ENCODE assay signal across 17 cellular contexts in genomic region chr5:173622639-173623038, GRCh38. TPM values are rescaled to one million over a fixed set of nuclear protein-coding genes. Genes with fewer than 3 reads are reported as not detected.
A peak's percentile ranks its signal among the peaks of the same experiment; 100 is the strongest.
DNase-seq lines count a peak whose midpoint lies in the region; ATAC-seq, FAIRE-seq and TF ChIP-seq lines count a peak whose summit lies in the region.
"Had no signal": no experiment of that assay in that cellular context is flagged by ENCODE, and none has a peak within 500 bp of the region (broad histone marks: within the 10 kb centered on the region; RNA-seq: fewer than 3 reads in every experiment).

No MANE protein-coding gene starts in this region.

- H3K27me3 Mint-ChIP-seq in progenitor cell of endocrine pancreas = peaks cover 5% of the 10 kb centered on the region
- H3K27me3 Mint-ChIP-seq in effector memory CD8-positive, alpha-beta T cell = peaks cover 11 to 14% of the 10 kb centered on the region in 2 donors
- H3K27me3 Mint-ChIP-seq: IgD-negative memory B cell had no signal

- H3K4me1 Mint-ChIP-seq in progenitor cell of endocrine pancreas (ENCODE audit: low read depth) = peaks cover 7% of the 10 kb centered on the region
- H3K4me1 Mint-ChIP-seq in effector memory CD8-positive, alpha-beta T cell (ENCODE audit: low read depth in 2 of 2) = no peaks in the 10 kb centered on the region

- H3K4me1 ChIP-seq in A549 = peaks cover 34% of the 10 kb centered on the region
- peaks cover 4 to 22% of the 10 kb centered on the region in 2 donors for H3K4me1 ChIP-seq in kidney (ENCODE audit: control insufficient read depth in 1 of 2, insufficient read depth in 1 of 2, low read depth in 1 of 2, low read length in 2 of 2)
- peaks cover 0 to 9% (median 4%) of the 10 kb centered on the region in 4 donors for H3K4me1 ChIP-seq in right lobe of liver
- H3K4me1 ChIP-seq: BLaER1 had no signal

- no peak overlapping the region for H3K4me3 ChIP-seq in A549
- H3K4me3 ChIP-seq in kidney (ENCODE audit: low read length in 2 of 2) = no peak overlapping the region
- H3K4me3 ChIP-seq in right lobe of liver = no peak overlapping the region
- H3K4me3 ChIP-seq: BLaER1, GM23248 had no signal

- FAIRE-seq in A549 (lab: Jason Lieb, UNC) = no peak
- no peak for FAIRE-seq in kidney (lab: Jason Lieb, UNC)
- FAIRE-seq: GM19239 had no signal

- DNase-seq in A549 (ENCODE audit: low read depth in 1 of 2, low spot score in 1 of 2) (no peak), kidney (no peak), right lobe of liver (peak in 1 of 3 donors; percentile 66), progenitor cell of endocrine pancreas (ENCODE audit: low spot score, unreplicated experiment) (no peak)
- DNase-seq in effector memory CD8-positive, alpha-beta T cell = no peak
- DNase-seq: AML-193, DMS53, GF-D8, GM23248, H9 had no signal

- H3K4me2 ChIP-seq in A549 = no peak overlapping the region
- H3K4me2 ChIP-seq: BLaER1 had no signal

- H3K27ac ChIP-seq in A549 (peak overlapping the region; percentile 40 to 59; a peak in 4 of 6 replicates), kidney (ENCODE audit: low read depth in 2 of 2, low read length in 2 of 2) (peak overlapping the region; percentile 69 to 82), right lobe of liver (peak overlapping the region in 2 of 3 donors; percentile 67 to 78)
- H3K27ac ChIP-seq: 22Rv1, BLaER1, GM23248 had no signal

- no peak overlapping the region for H3K9ac ChIP-seq in kidney (ENCODE audit: low read length in 2 of 2)
- H3K9ac ChIP-seq: BLaER1, GM23248 had no signal

- H3K36me3 Mint-ChIP-seq in progenitor cell of endocrine pancreas (ENCODE audit: insufficient read depth) = no peaks in the 10 kb centered on the region
- H3K36me3 Mint-ChIP-seq in effector memory CD8-positive, alpha-beta T cell (ENCODE audit: insufficient read depth) = no peaks in the 10 kb centered on the region
- H3K36me3 Mint-ChIP-seq: IgD-negative memory B cell had no signal

- no peaks in the 10 kb centered on the region for H3K27me3 ChIP-seq in right lobe of liver
- H3K27me3 ChIP-seq: BLaER1 had no signal

- ATAC-seq in A549 (no peak), right lobe of liver (peak; percentile 56 to 71 (median 64)), GM21360 (IDR thresholded peaks at IDR 0.05; ENCODE audit: unreplicated experiment) (no peak), HG03342 (IDR thresholded peaks at IDR 0.05; ENCODE audit: unreplicated experiment) (no peak), GM21381 (IDR thresholded peaks at IDR 0.05; ENCODE audit: unreplicated experiment) (no peak)
- ATAC-seq in effector memory CD8-positive, alpha-beta T cell (replicated peaks) = no peak

- no peaks in the 10 kb centered on the region for H3K9me3 ChIP-seq in A549
- H3K9me3 ChIP-seq in kidney (ENCODE audit: control insufficient read depth in 1 of 2, low read length in 2 of 2) = no peaks in the 10 kb centered on the region
- no peaks in the 10 kb centered on the region for H3K9me3 ChIP-seq in right lobe of liver
- H3K9me3 ChIP-seq: BLaER1 had no signal

- TF ChIP-seq POLR2A in A549 (IDR thresholded peaks at IDR 0.05; ENCODE audit: low read length) (no peak), right lobe of liver (IDR thresholded peaks at IDR 0.05) (no peak)

- H3K36me3 ChIP-seq in kidney (ENCODE audit: control insufficient read depth in 1 of 2, insufficient read depth in 2 of 2, low read length in 2 of 2) = no peaks in the 10 kb centered on the region
- no peaks in the 10 kb centered on the region for H3K36me3 ChIP-seq in right lobe of liver
- H3K36me3 ChIP-seq: BLaER1 had no signal

- no peaks in the 10 kb centered on the region for H3K9me3 Mint-ChIP-seq in progenitor cell of endocrine pancreas (ENCODE audit: low read depth)
- H3K9me3 Mint-ChIP-seq in effector memory CD8-positive, alpha-beta T cell = no peaks in the 10 kb centered on the region
- H3K9me3 Mint-ChIP-seq: H9, IgD-negative memory B cell had no signal

- TF ChIP-seq RAD21 in A549 (conservative IDR thresholded peaks at IDR 0.05 in 1 of 2, IDR thresholded peaks at IDR 0.05 in 1 of 2) = no peak

- H3K4me3 Mint-ChIP-seq in progenitor cell of endocrine pancreas (ENCODE audit: low read depth) = no peak overlapping the region
- H3K4me3 Mint-ChIP-seq in effector memory CD8-positive, alpha-beta T cell = no peak overlapping the region
- H3K4me3 Mint-ChIP-seq: H9, IgD-negative memory B cell had no signal

- CTCF ChIA-PET in A549 (lab: Yijun Ruan, JAX) = interaction anchor here (1.7 to 13.6 kb wide), 3 partner anchors 349 to 694 kb away, joined by 5 to 229 read pairs (median 13); no protein-coding TSS in a partner anchor

- peak overlapping the region; percentile 24 for H3K27ac Mint-ChIP-seq in progenitor cell of endocrine pancreas
- no peak overlapping the region for H3K27ac Mint-ChIP-seq in effector memory CD8-positive, alpha-beta T cell
- H3K27ac Mint-ChIP-seq: H9, IgD-negative memory B cell had no signal

- TF ChIP-seq EP300 in A549 (IDR thresholded peaks at IDR 0.05) = no peak

- POLR2A ChIA-PET in A549 (lab: Yijun Ruan, JAX) = no interaction called here

- TF ChIP-seq CTCF in A549 (IDR thresholded peaks at IDR 0.05) = no peak
- no peak for TF ChIP-seq CTCF in kidney (IDR thresholded peaks at IDR 0.05; ENCODE audit: borderline replicate concordance, extremely low read depth, insufficient read depth)
- no peak for TF ChIP-seq CTCF in right lobe of liver (IDR thresholded peaks at IDR 0.05)
- no peak for TF ChIP-seq CTCF in progenitor cell of endocrine pancreas (IDR thresholded peaks at IDR 0.05; ENCODE audit: unreplicated experiment)

- intact Hi-C loops in kidney (cut with DNase I) (loop anchor here (5.0 kb wide), 1 partner anchor 345 kb away; no protein-coding TSS in a partner anchor), right lobe of liver (cut with DNase I) (loop anchor here (5.0 to 10.0 kb wide), 2 partner anchors 202 to 350 kb away; no protein-coding TSS in a partner anchor)

- WGBS in A549 (ENCODE audit: missing lambda C conversion rate) = 91% methylated on average over 7 of the region's 7 CpGs
- WGBS in right lobe of liver (ENCODE audit: insufficient coverage, low coverage, low lambda C conversion rate, missing lambda C conversion rate) = 34% methylated on average over 7 of the region's 7 CpGs

TF ChIP-seq in A549, 52 proteins besides CTCF, POLR2A, EP300 and RAD21:
- no peak for TF ChIP-seq KDM1A (IDR thresholded peaks at IDR 0.05; ENCODE audit: low read depth)
- TF ChIP-seq FOSB (CRISPR knock-in tag; IDR thresholded peaks at IDR 0.05) = no peak
- TF ChIP-seq CBX8 (IDR thresholded peaks at IDR 0.05) = no peak
- no peak for TF ChIP-seq KDM5A (IDR thresholded peaks at IDR 0.05)
- no peak for TF ChIP-seq HES2 (IDR thresholded peaks at IDR 0.05)
- TF ChIP-seq TFCP2L1 (CRISPR knock-in tag; IDR thresholded peaks at IDR 0.05) = no peak
- TF ChIP-seq NR3C1 (IDR thresholded peaks at IDR 0.05) = no peak
TF ChIP-seq in A549: peak in this region for 0.

RNA-seq across cellular contexts. Expression of gene BOD1, which starts 6.2 kb away (rescaled TPM):
- polyA plus RNA-seq in A549 (2011; rRNA removed) (95.1 and 102 TPM in 2 replicates), A549 (2017; fragmentation: RNase III; extraction: RNeasy Plus Mini Kit Qiagen cat#74134 plus additional on column Dnase treatment) (59.1 to 63.8 TPM (median 59.6 TPM) in 3 replicates), kidney (ENCODE audit: insufficient read depth, low read depth, low replicate concordance) (43.6 TPM)
- 50.2 and 50.9 TPM in 2 replicates for polyA plus RNA-seq in A549 (2012; cell fraction: cytosol; rRNA removed)
- polyA plus RNA-seq in A549 (2012; cell fraction: nucleus; rRNA removed) = 34.5 and 40.0 TPM in 2 replicates
- polyA minus RNA-seq in A549 (2011; rRNA and poly(A)+ RNA removed) = 43.2 and 55.0 TPM in 2 replicates
- total RNA-seq in kidney (32.5 TPM), right lobe of liver (10 to 100 TPM; 15.3 to 24.3 (median 19.2) TPM), progenitor cell of endocrine pancreas (100.0 and 101 TPM in 2 replicates)

Comparison
In these comparisons a context has a peak if more than half of its experiments do, and no peak if none do; other contexts are left out.
1. ATAC-seq: peak in right lobe of liver (4 of 4); none in A549 (0 of 2), GM21360 (single experiment), HG03342 (single experiment), effector memory CD8-positive, alpha-beta T cell (single experiment) and GM21381 (single experiment).
2. Peak in every context shown above with its lines, with median percentiles within 50 percentile points of each other: H3K27ac ChIP-seq.